Comparison of ENCODE assay signal across 8 cellular contexts in the genomic region with DNA sequence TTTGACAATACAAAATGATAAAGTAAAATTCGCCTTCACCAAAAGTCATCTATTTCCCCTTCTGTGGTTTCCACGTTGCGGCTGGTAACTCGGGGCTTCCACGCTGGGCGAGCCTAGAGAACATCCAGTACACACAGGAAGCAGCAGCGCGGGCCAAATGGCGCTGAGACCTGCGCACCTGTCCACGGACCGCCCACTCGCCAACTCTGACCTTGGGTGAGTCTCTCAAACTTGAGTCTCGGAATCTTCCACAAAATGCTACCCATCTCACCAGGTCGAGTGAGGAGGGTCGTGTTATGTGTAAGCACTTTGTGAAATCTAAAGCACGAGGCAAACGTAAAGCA. TPM values are rescaled to one million over a fixed set of nuclear protein-coding genes. Genes with fewer than 3 reads are reported as not detected.
DNase-seq lines count a peak whose midpoint lies in the region; ATAC-seq, FAIRE-seq and TF ChIP-seq lines count a peak whose summit lies in the region.

No MANE protein-coding gene starts in this region.

- DNase-seq in Ammon's horn (ENCODE audit: low spot score) (peak; percentile 25), heart left ventricle (peak in 2 of 5 donors; percentile 25 to 44), small intestine (peak; percentile 84), dermis blood vessel endothelial cell (no peak)
- DNase-seq in activated T-helper 2 cell treated with anti-CD3 and anti-CD28 coated beads, Interferon-gamma antibody, Interleukin-2, Interleukin-4, amounts not matched to agents 10 μg/mL and 5 μg/mL and 100 μg/mL, durations not matched to agents 14 hours and 24 hours and 36 hours (ENCODE audit: low spot score), result peak; percentile 71

- H3K9me3 Mint-ChIP-seq in activated T-helper 2 cell treated with anti-CD3 and anti-CD28 coated beads, Interferon-gamma antibody, Interleukin-2, Interleukin-4, amounts not matched to agents 10 μg/mL and 5 μg/mL and 100 μg/mL, durations not matched to agents 14 hours and 24 hours and 36 hours, result no peaks in the 10 kb centered on the region

- 0 to 2% (median 1%) methylated on average over 16 to 18 of the region's 18 CpGs for WGBS in heart left ventricle, 4 donors
- WGBS in small intestine, 3 donors, result 0 to 1% (median 1%) methylated on average over 18 of the region's 18 CpGs

- H3K4me3 Mint-ChIP-seq in activated T-helper 2 cell treated with anti-CD3 and anti-CD28 coated beads, Interferon-gamma antibody, Interleukin-2, Interleukin-4, amounts not matched to agents 10 μg/mL and 5 μg/mL and 100 μg/mL, durations not matched to agents 14 hours and 24 hours and 36 hours (ENCODE audit: low read depth), result no peak overlapping the region

- H3K36me3 Mint-ChIP-seq in activated T-helper 2 cell treated with anti-CD3 and anti-CD28 coated beads, Interferon-gamma antibody, Interleukin-2, Interleukin-4, amounts not matched to agents 10 μg/mL and 5 μg/mL and 100 μg/mL, durations not matched to agents 14 hours and 24 hours and 36 hours (ENCODE audit: low read depth), result peaks cover 38% of the 10 kb centered on the region

- H3K27me3 ChIP-seq in OCI-LY3 (ENCODE audit: low read depth, low read length) (no peaks in the 10 kb centered on the region), heart left ventricle (no peaks in the 10 kb centered on the region), small intestine (ENCODE audit: control insufficient read depth in 2 of 2, insufficient read depth in 2 of 2, low read length in 2 of 2) (no peaks in the 10 kb centered on the region)

- ATAC-seq in GM19043 (IDR thresholded peaks at IDR 0.05; ENCODE audit: low read depth, unreplicated experiment) (peak; percentile 20), HG03354 (IDR thresholded peaks at IDR 0.05; ENCODE audit: poor library complexity, severe bottlenecking, unreplicated experiment) (peak; percentile 42), heart left ventricle (no peak)

- H3K27ac Mint-ChIP-seq in activated T-helper 2 cell treated with anti-CD3 and anti-CD28 coated beads, Interferon-gamma antibody, Interleukin-2, Interleukin-4, amounts not matched to agents 10 μg/mL and 5 μg/mL and 100 μg/mL, durations not matched to agents 14 hours and 24 hours and 36 hours, result no peak overlapping the region

- no peak for TF ChIP-seq CTCF in OCI-LY3 (IDR thresholded peaks at IDR 0.05; ENCODE audit: low read depth, low read length)
- no peak for TF ChIP-seq CTCF in heart left ventricle (IDR thresholded peaks at IDR 0.05)

- H3K27me3 Mint-ChIP-seq in activated T-helper 2 cell treated with anti-CD3 and anti-CD28 coated beads, Interferon-gamma antibody, Interleukin-2, Interleukin-4, amounts not matched to agents 10 μg/mL and 5 μg/mL and 100 μg/mL, durations not matched to agents 14 hours and 24 hours and 36 hours (ENCODE audit: low read depth), result no peaks in the 10 kb centered on the region

- FAIRE-seq in small intestine (lab: Jason Lieb, UNC), result no peak

- peaks cover 54% of the 10 kb centered on the region for H3K4me1 Mint-ChIP-seq in activated T-helper 2 cell treated with anti-CD3 and anti-CD28 coated beads, Interferon-gamma antibody, Interleukin-2, Interleukin-4, amounts not matched to agents 10 μg/mL and 5 μg/mL and 100 μg/mL, durations not matched to agents 14 hours and 24 hours and 36 hours (ENCODE audit: low read depth)

- peak overlapping the region; percentile 97 for H3K27ac ChIP-seq in OCI-LY3 (ENCODE audit: low read length)
- peak overlapping the region in 5 of 12 donors; percentile 26 to 70 (median 51) for H3K27ac ChIP-seq in heart left ventricle
- H3K27ac ChIP-seq in small intestine (ENCODE audit: low read depth in 1 of 2, low read length in 1 of 2), result peak overlapping the region; percentile 74 to 91

- H2AFZ ChIP-seq in OCI-LY3 (ENCODE audit: low read depth, low read length), result peak overlapping the region; percentile 87

- peaks cover 4% of the 10 kb centered on the region; the same call in 1 of the 2 replicates for H4K20me1 ChIP-seq in OCI-LY3 (ENCODE audit: insufficient read depth, low read length)

- no peaks in the 10 kb centered on the region for H3K9me3 ChIP-seq in OCI-LY3 (ENCODE audit: insufficient read depth, low read length)
- no peaks in the 10 kb centered on the region for H3K9me3 ChIP-seq in heart left ventricle
- no peaks in the 10 kb centered on the region for H3K9me3 ChIP-seq in small intestine (ENCODE audit: control insufficient read depth, low read depth)

- peaks cover 22% of the 10 kb centered on the region for H3K79me2 ChIP-seq in OCI-LY3 (ENCODE audit: low read length)

- intact Hi-C loops in activated T-helper 2 cell treated with anti-CD3 and anti-CD28 coated beads, Interferon-gamma antibody, Interleukin-2, Interleukin-4, amounts not matched to agents 10 μg/mL and 5 μg/mL and 100 μg/mL, durations not matched to agents 14 hours and 24 hours and 36 hours (cut with micrococcal nuclease), result loop anchor here (1.0 kb wide), 1 partner anchor 8 kb away; no protein-coding TSS in a partner anchor
- intact Hi-C loops in heart left ventricle (cut with DNase I), result loop anchor here in 9 of 10 donors (5.0 to 10.0 kb wide), 11 partner anchors 135 to 487 kb away; a partner anchor contains a TSS

- H3K9ac ChIP-seq in OCI-LY3 (ENCODE audit: low read length), result peak overlapping the region; percentile 93

- H3K4me3 ChIP-seq in OCI-LY3 (ENCODE audit: low read length) (peak overlapping the region; percentile 95), heart left ventricle (peak overlapping the region; percentile 67 to 88 (median 73)), small intestine (ENCODE audit: low read depth in 1 of 2, low read length in 2 of 2) (peak overlapping the region; percentile 41 to 78)

- peak overlapping the region; percentile 87 for H3K4me2 ChIP-seq in OCI-LY3 (ENCODE audit: low read length)

- H3K36me3 ChIP-seq in OCI-LY3 (replicated peaks; ENCODE audit: low read depth, low read length) (peaks cover 15% of the 10 kb centered on the region), heart left ventricle (peaks cover 0 to 14% (median 0%) of the 10 kb centered on the region in 9 donors), small intestine (ENCODE audit: control insufficient read depth in 2 of 2, insufficient read depth in 2 of 2, low read length in 2 of 2) (no peaks in the 10 kb centered on the region)

- TF ChIP-seq POLR2A in heart left ventricle (IDR thresholded peaks at IDR 0.05), result no peak

- peaks cover 26% of the 10 kb centered on the region for H3K4me1 ChIP-seq in OCI-LY3 (ENCODE audit: low read length)
- H3K4me1 ChIP-seq in heart left ventricle, result peaks cover 0 to 27% (median 7%) of the 10 kb centered on the region in 12 donors
- H3K4me1 ChIP-seq in small intestine (ENCODE audit: control insufficient read depth in 2 of 2, insufficient read depth in 1 of 2, low read depth in 1 of 2, low read length in 1 of 2), result no peaks in the 10 kb centered on the region

RNA-seq across cellular contexts. Expression of a gene that starts 0.8 kb away (rescaled TPM):
- 98.4 and 103 TPM in 2 replicates for total RNA-seq in activated T-helper 2 cell treated with anti-CD3 and anti-CD28 coated beads, Interferon-gamma antibody, Interleukin-2, Interleukin-4, amounts not matched to agents 10 μg/mL and 5 μg/mL and 100 μg/mL, durations not matched to agents 14 hours and 24 hours and 36 hours
- total RNA-seq in heart left ventricle, result 10 to 100 TPM in 4 of 9 donors, 1 to 10 TPM in 5; 2.8 to 20.7 (median 9.5) TPM
- polyA plus RNA-seq in heart left ventricle, result 1 to 10 TPM; 1.2 to 3.7 TPM
- 1 to 10 TPM; 1.8 to 5.8 (median 4.1) TPM for polyA plus RNA-seq in small intestine
- 14.3 and 21.9 TPM in 2 replicates for total RNA-seq in dermis blood vessel endothelial cell

RNA-seq across cellular contexts. Expression of a gene that starts 57.7 kb away (rescaled TPM):
- 0.18 and 0.25 TPM in 2 replicates for total RNA-seq in activated T-helper 2 cell treated with anti-CD3 and anti-CD28 coated beads, Interferon-gamma antibody, Interleukin-2, Interleukin-4, amounts not matched to agents 10 μg/mL and 5 μg/mL and 100 μg/mL, durations not matched to agents 14 hours and 24 hours and 36 hours
- total RNA-seq in heart left ventricle, result 1 to 10 TPM in 5 of 9 donors, under 1 TPM in 4; 0.54 to 2.5 (median 1.0) TPM
- under 1 TPM; 0.38 to 0.72 TPM for polyA plus RNA-seq in heart left ventricle
- 1 to 10 TPM; 1.3 to 6.2 (median 1.6) TPM for polyA plus RNA-seq in small intestine
- 0.17 and 0.19 TPM in 2 replicates for total RNA-seq in dermis blood vessel endothelial cell

Comparison
In these comparisons a context has a peak if more than half of its experiments do, and no peak if none do; other contexts are left out.
1. ATAC-seq: peak in GM19043 (single experiment) and HG03354 (single experiment); none in heart left ventricle (0 of 4).
2. Peak in every context shown above with its lines, with median percentiles within 50 percentile points of each other: H3K4me3 ChIP-seq.